Comparison of ENCODE assay signal across 23 cellular contexts in the genomic region with DNA sequence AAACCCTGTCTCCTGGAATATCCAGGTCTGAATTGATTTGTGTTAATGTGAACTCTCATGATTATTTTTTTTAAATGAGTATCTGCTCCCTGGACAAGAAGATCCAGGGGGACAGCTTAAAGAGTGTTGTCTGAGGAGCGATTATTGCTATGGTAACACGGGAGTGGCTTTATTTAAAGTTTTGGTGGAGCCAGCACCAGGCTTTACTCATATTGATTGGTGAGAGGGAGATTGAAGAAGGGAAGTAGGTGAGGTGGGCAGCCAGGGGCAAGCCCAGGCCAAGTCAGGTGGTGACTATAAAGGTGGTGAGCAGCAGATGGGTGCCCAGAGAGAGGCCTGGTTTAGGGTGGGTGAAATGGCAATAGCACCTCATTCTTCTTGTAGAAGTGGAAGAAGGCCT. TPM values are rescaled to one million over a fixed set of nuclear protein-coding genes. Genes with fewer than 3 reads are reported as not detected.
"Had no signal": no experiment of that assay in that cellular context is flagged by ENCODE, and none has a peak within 500 bp of the region (broad histone marks: within the 10 kb centered on the region; RNA-seq: fewer than 3 reads in every experiment).

No MANE protein-coding gene starts in this region.

- H3K4me1 ChIP-seq: esophagus muscularis mucosa, gastrocnemius medialis, prostate gland, upper lobe of right lung had no signal

- H3K27me3 ChIP-seq: esophagus muscularis mucosa, gastrocnemius medialis, upper lobe of right lung had no signal

- H3K4me3 ChIP-seq: esophagus muscularis mucosa, gastrocnemius medialis, prostate gland, spleen, thoracic aorta, upper lobe of right lung had no signal

- H3K27ac ChIP-seq: esophagus muscularis mucosa, gastrocnemius medialis, prostate gland, spleen, thoracic aorta, upper lobe of right lung had no signal

- H3K9me3 ChIP-seq: esophagus muscularis mucosa, gastrocnemius medialis, prostate gland, spleen, thoracic aorta, upper lobe of right lung had no signal

- DNase-seq: activated CD4-positive, alpha-beta T cell treated with anti-CD3 and anti-CD28 coated beads for 1 hour; activated CD4-positive, alpha-beta T cell treated with anti-CD3 and anti-CD28 coated beads, Interleukin-2, amount 50 U/mL, for 1 hour; activated CD8-positive, alpha-beta T cell treated with anti-CD3 and anti-CD28 coated beads, Interleukin-2, amount 10 ng/mL, durations not matched to agents 7 days and 5 days; activated gamma-delta T cell treated with Interleukin-2 at 50 U/mL for 16 hours; aorta; caudate nucleus; effector memory CD8-positive, alpha-beta T cell; gastrocnemius medialis; hippocampal formation; left ventricle myocardium superior; naive thymus-derived CD4-positive, alpha-beta T cell; spleen; stimulated activated CD4-positive, alpha-beta T cell treated with anti-CD3 and anti-CD28 coated beads, Interleukin-4, amount 100 ng/mL, for 1 hour; stimulated activated naive CD4-positive, alpha-beta T cell; upper lobe of right lung had no signal

- H3K36me3 ChIP-seq: esophagus muscularis mucosa, gastrocnemius medialis, prostate gland, spleen, thoracic aorta, upper lobe of right lung had no signal

- FAIRE-seq: endothelial cell of umbilical vein had no signal

RNA-seq across cellular contexts. Expression of gene AGR2, which starts 10.2 kb away (rescaled TPM):
- total RNA-seq: activated CD8-positive, alpha-beta T cell treated with anti-CD3 and anti-CD28 coated beads, Interleukin-2, amount 10 ng/mL, durations not matched to agents 7 days and 5 days; activated naive CD4-positive, alpha-beta T cell treated with anti-CD3 and anti-CD28 coated beads, Interleukin-2, amount 50 U/mL, for 72 hours; activated T-helper 1 cell treated with anti-CD3 and anti-CD28 coated beads, Interleukin-12 subunit alpha, Interleukin-12 subunit beta, Interleukin-2, Interleukin-4 antibody, amounts not matched to agents 30 ng/mL and 10 ng/mL and 1 ng/mL, durations not matched to agents 14 hours and 24 hours and 36 hours; aorta; dermis microvascular lymphatic vessel endothelial cell; endothelial cell of umbilical vein; esophagus muscularis mucosa; left ventricle myocardium superior; naive thymus-derived CD4-positive, alpha-beta T cell; neural crest cell; spleen had no signal
- polyA plus RNA-seq: endothelial cell of umbilical vein; naive thymus-derived CD4-positive, alpha-beta T cell had no signal
